Comparison of ENCODE assay signal across 10 cellular contexts in the genomic region with DNA sequence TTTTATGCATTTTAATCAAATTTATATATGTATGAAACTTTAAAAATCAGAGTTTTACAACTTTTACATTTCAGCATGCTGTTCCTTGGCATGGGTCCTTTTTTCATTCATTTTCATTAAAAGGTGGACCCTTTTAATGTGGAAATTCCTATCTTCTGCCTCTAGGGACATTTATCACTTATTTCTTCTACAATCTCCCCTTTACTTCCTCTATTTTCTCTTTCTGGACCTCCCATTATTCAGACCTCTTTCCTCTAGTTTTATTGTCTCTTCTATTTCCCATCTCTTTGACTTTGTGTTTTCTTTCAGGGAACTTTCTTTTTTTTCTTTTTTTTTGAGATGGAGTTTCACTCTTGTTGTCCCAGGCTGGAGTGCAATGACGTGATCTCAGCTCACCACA. TPM values are rescaled to one million over a fixed set of nuclear protein-coding genes. Genes with fewer than 3 reads are reported as not detected.
DNase-seq lines count a peak whose midpoint lies in the region; ATAC-seq and TF ChIP-seq lines count a peak whose summit lies in the region.
"Had no signal": no experiment of that assay in that cellular context is flagged by ENCODE, and none has a peak within 500 bp of the region (broad histone marks: within the 10 kb centered on the region; RNA-seq: fewer than 3 reads in every experiment).

No MANE protein-coding gene starts in this region.

- ATAC-seq in stimulated activated naive B cell treated with anti-CD40 and anti-IgM and Interleukin-4, amounts not matched to agents 10 μg/mL and 1 μg/mL and 100 μg/mL, for 72 hours (replicated peaks) = no peak
- ATAC-seq in HG03521 (IDR thresholded peaks at IDR 0.05; ENCODE audit: unreplicated experiment) (no peak), GM18861 (IDR thresholded peaks at IDR 0.05; ENCODE audit: unreplicated experiment) (no peak)

- H3K9me3 ChIP-seq in SK-N-MC (ENCODE audit: low read depth, low read length) = no peaks in the 10 kb centered on the region

- H3K27me3 Mint-ChIP-seq in activated T-cell treated with anti-CD3 and anti-CD28 coated beads, Interleukin-2, amount 50 U/mL, for 24 hours = peaks cover 55% of the 10 kb centered on the region
- peaks cover 19% of the 10 kb centered on the region for H3K27me3 Mint-ChIP-seq in endothelial cell (ENCODE audit: unreplicated experiment)
- peaks cover 14 to 15% of the 10 kb centered on the region in 2 donors for H3K27me3 Mint-ChIP-seq in stimulated activated naive B cell treated with anti-CD40 and anti-IgM and Interleukin-4, amounts not matched to agents 10 μg/mL and 1 μg/mL and 100 μg/mL, for 72 hours

- no peaks in the 10 kb centered on the region for H3K9me3 Mint-ChIP-seq in activated T-cell treated with anti-CD3 and anti-CD28 coated beads, Interleukin-2, amount 50 U/mL, for 24 hours
- peaks cover 5% of the 10 kb centered on the region for H3K9me3 Mint-ChIP-seq in endothelial cell (ENCODE audit: unreplicated experiment)
- no peaks in the 10 kb centered on the region for H3K9me3 Mint-ChIP-seq in stimulated activated naive B cell treated with anti-CD40 and anti-IgM and Interleukin-4, amounts not matched to agents 10 μg/mL and 1 μg/mL and 100 μg/mL, for 72 hours

- H3K27ac ChIP-seq in SK-N-MC = no peak overlapping the region
- H3K27ac ChIP-seq: C4-2B had no signal

- TF ChIP-seq CTCF in endothelial cell (IDR thresholded peaks at IDR 0.05; ENCODE audit: unreplicated experiment) = peak; percentile 23

- H3K27ac Mint-ChIP-seq in activated T-cell treated with anti-CD3 and anti-CD28 coated beads, Interleukin-2, amount 50 U/mL, for 24 hours = no peak overlapping the region
- peak overlapping the region; percentile 0 for H3K27ac Mint-ChIP-seq in endothelial cell (ENCODE audit: unreplicated experiment)
- no peak overlapping the region for H3K27ac Mint-ChIP-seq in stimulated activated naive B cell treated with anti-CD40 and anti-IgM and Interleukin-4, amounts not matched to agents 10 μg/mL and 1 μg/mL and 100 μg/mL, for 72 hours

- H3K4me1 Mint-ChIP-seq in activated T-cell treated with anti-CD3 and anti-CD28 coated beads, Interleukin-2, amount 50 U/mL, for 24 hours (ENCODE audit: low read depth) = peaks cover 11% of the 10 kb centered on the region
- H3K4me1 Mint-ChIP-seq in endothelial cell (ENCODE audit: unreplicated experiment) = peaks cover 7% of the 10 kb centered on the region
- peaks cover 16 to 23% of the 10 kb centered on the region in 2 donors for H3K4me1 Mint-ChIP-seq in stimulated activated naive B cell treated with anti-CD40 and anti-IgM and Interleukin-4, amounts not matched to agents 10 μg/mL and 1 μg/mL and 100 μg/mL, for 72 hours

- DNase-seq in activated T-cell treated with anti-CD3 and anti-CD28 coated beads, Interleukin-2, amount 50 U/mL, for 24 hours = no peak
- no peak for DNase-seq in activated T-cell treated with anti-CD3 and anti-CD28 coated beads, Interleukin-2, amount 50 U/mL, for 1 hour
- DNase-seq in SK-N-MC (ENCODE audit: low read depth, low spot score) (no peak), endothelial cell (ENCODE audit: low spot score) (no peak), NCI-H748 (lab: John Stamatoyannopoulos, UW; ENCODE audit: unreplicated experiment) (no peak)
- DNase-seq in stimulated activated naive B cell treated with anti-CD40 and anti-IgM and Interleukin-4, amounts not matched to agents 10 μg/mL and 1 μg/mL and 100 μg/mL, for 72 hours = no peak
- DNase-seq: amniotic stem cell had no signal

- no peaks in the 10 kb centered on the region for H3K36me3 ChIP-seq in SK-N-MC (ENCODE audit: insufficient read depth, low read length)

- H3K4me3 ChIP-seq in SK-N-MC = peak overlapping the region; percentile 74

- H3K36me3 Mint-ChIP-seq in activated T-cell treated with anti-CD3 and anti-CD28 coated beads, Interleukin-2, amount 50 U/mL, for 24 hours (ENCODE audit: low read depth) = no peaks in the 10 kb centered on the region
- H3K36me3 Mint-ChIP-seq in endothelial cell (ENCODE audit: low read depth, unreplicated experiment) = peaks cover 7% of the 10 kb centered on the region
- H3K36me3 Mint-ChIP-seq in stimulated activated naive B cell treated with anti-CD40 and anti-IgM and Interleukin-4, amounts not matched to agents 10 μg/mL and 1 μg/mL and 100 μg/mL, for 72 hours = peaks cover 0 to 9% of the 10 kb centered on the region in 2 donors

- peak overlapping the region; percentile 33 for H3K4me3 Mint-ChIP-seq in activated T-cell treated with anti-CD3 and anti-CD28 coated beads, Interleukin-2, amount 50 U/mL, for 24 hours
- peak overlapping the region; percentile 37 for H3K4me3 Mint-ChIP-seq in endothelial cell (ENCODE audit: unreplicated experiment)
- peak overlapping the region; percentile 62 to 79 for H3K4me3 Mint-ChIP-seq in stimulated activated naive B cell treated with anti-CD40 and anti-IgM and Interleukin-4, amounts not matched to agents 10 μg/mL and 1 μg/mL and 100 μg/mL, for 72 hours

- no peak overlapping the region for H3K9ac ChIP-seq in SK-N-MC (ENCODE audit: insufficient read length)

RNA-seq across cellular contexts. Expression of a gene that starts 5.7 kb away (rescaled TPM):
- not detected for total RNA-seq in endothelial cell (ENCODE audit: unreplicated experiment)

RNA-seq across cellular contexts. Expression of a gene that starts 36.1 kb away (rescaled TPM):
- total RNA-seq in endothelial cell (ENCODE audit: unreplicated experiment) = 27.3 TPM
